22 cellular contexts compared by ENCODE assay signal in genomic region chr3:155110996-155111901, GRCh38. TPM values are rescaled to one million over a fixed set of nuclear protein-coding genes. Genes with fewer than 3 reads are reported as not detected.
DNase-seq lines count a peak whose midpoint lies in the region; ATAC-seq and TF ChIP-seq lines count a peak whose summit lies in the region.
"Had no signal": no experiment of that assay in that cellular context is flagged by ENCODE, and none has a peak within 500 bp of the region (broad histone marks: within the 10 kb centered on the region; RNA-seq: fewer than 3 reads in every experiment).

No MANE protein-coding gene starts in this region.

- H2AFZ ChIP-seq in SK-N-SH (ENCODE audit: low read depth) = no peak overlapping the region
- peak overlapping the region; percentile 7 for H2AFZ ChIP-seq in parathyroid adenoma

- no peaks in the 10 kb centered on the region for H3K79me2 ChIP-seq in SK-N-SH (ENCODE audit: insufficient read depth)
- no peaks in the 10 kb centered on the region for H3K79me2 ChIP-seq in parathyroid adenoma

- no peaks in the 10 kb centered on the region for H3K9me3 Mint-ChIP-seq in T-helper 2 cell treated with Interferon-gamma antibody and Interleukin-4, amounts not matched to agents 5 μg/mL and 100 μg/mL, for 36 hours

- intact Hi-C loops in testis (cut with DNase I; ENCODE audit: low total_unique reads) = no loop called here

- H3K9me2 ChIP-seq in SK-N-SH = no peaks in the 10 kb centered on the region

- no peak for DNase-seq in SK-N-SH
- peak; percentile 6 for DNase-seq in LoVo (ENCODE audit: low spot score)
- DNase-seq in T-helper 2 cell treated with Interferon-gamma antibody and Interleukin-4, amounts not matched to agents 5 μg/mL and 100 μg/mL, for 36 hours (ENCODE audit: low spot score) = no peak
- no peak for DNase-seq in NCI-H1092 treated with DMSO at 0.1 percent for 48 hours (lab: John Stamatoyannopoulos, UW)
- no peak for DNase-seq in testis
- DNase-seq in stimulated activated naive CD8-positive, alpha-beta T cell treated with anti-CD3 and anti-CD28 coated beads, Interleukin-15, Interleukin-2, amounts not matched to agents 100 U/mL and 50 U/mL, for 24 hours = no peak
- DNase-seq: activated CD4-positive, CD25-positive, alpha-beta regulatory T cell; activated effector memory CD4-positive, alpha-beta T cell treated with Interleukin-2 at 50 U/mL for 16 hours; cerebellar nuclear complex; DMS79 treated with DMSO at 0.1 percent for 48 hours; effector memory CD4-positive, alpha-beta T cell; HCEC 1CT; NCI-H187; NCI-H774; RPMI8226; T-cell had no signal

- H3K27me3 ChIP-seq in SK-N-SH (ENCODE audit: insufficient read depth) (no peaks in the 10 kb centered on the region), parathyroid adenoma (ENCODE audit: control insufficient read depth, insufficient read depth, low read length) (no peaks in the 10 kb centered on the region), testis (no peaks in the 10 kb centered on the region)
- H3K27me3 ChIP-seq: right atrium auricular region had no signal

- H3K9ac ChIP-seq in SK-N-SH (no peak overlapping the region), parathyroid adenoma (no peak overlapping the region)

- no peaks in the 10 kb centered on the region for H4K20me1 ChIP-seq in SK-N-SH (ENCODE audit: insufficient read depth)

- H3K27ac Mint-ChIP-seq in T-helper 2 cell treated with Interferon-gamma antibody and Interleukin-4, amounts not matched to agents 5 μg/mL and 100 μg/mL, for 36 hours = peak overlapping the region; percentile 28
- H3K27ac Mint-ChIP-seq: CD14-positive monocyte, T-cell had no signal

- no peak for TF ChIP-seq RAD21 in SK-N-SH (IDR thresholded peaks at IDR 0.05; ENCODE audit: low read length)

- H3K4me2 ChIP-seq in SK-N-SH (no peak overlapping the region), parathyroid adenoma (ENCODE audit: low read length) (no peak overlapping the region)
- H3K4me2 ChIP-seq: A549 had no signal

- H3K4me1 Mint-ChIP-seq in T-helper 2 cell treated with Interferon-gamma antibody and Interleukin-4, amounts not matched to agents 5 μg/mL and 100 μg/mL, for 36 hours (ENCODE audit: low read depth) = peaks cover 8% of the 10 kb centered on the region

- no peaks in the 10 kb centered on the region; the same call in 1 of the 2 replicates for H3K9me3 ChIP-seq in SK-N-SH
- H3K9me3 ChIP-seq in parathyroid adenoma (ENCODE audit: control insufficient read depth, low read length) = no peaks in the 10 kb centered on the region
- no peaks in the 10 kb centered on the region for H3K9me3 ChIP-seq in testis
- H3K9me3 ChIP-seq: A549, right atrium auricular region had no signal

- 53% methylated on average over 11 of the region's 11 CpGs for WGBS in SK-N-SH (ENCODE audit: low lambda C conversion rate)
- 78 to 81% methylated on average over 11 of the region's 11 CpGs for WGBS in testis, 2 donors

- TF ChIP-seq CTCF in SK-N-SH (IDR thresholded peaks at IDR 0.05) = no peak
- TF ChIP-seq CTCF in parathyroid adenoma (IDR thresholded peaks at IDR 0.05) = no peak
- TF ChIP-seq CTCF in testis (IDR thresholded peaks at IDR 0.05) = no peak

- CTCF ChIA-PET in SK-N-SH (lab: Yijun Ruan, JAX) = no interaction called here

- H3K36me3 ChIP-seq in SK-N-SH (replicated peaks in 1 of 2; ENCODE audit: control insufficient read depth in 1 of 2, insufficient read depth in 2 of 2, low read length in 1 of 2) (peaks cover 0 to 23% of the 10 kb centered on the region in 2 experiments), parathyroid adenoma (ENCODE audit: control insufficient read depth, insufficient read depth, low read length) (no peaks in the 10 kb centered on the region), testis (ENCODE audit: low read depth, missing control alignments) (no peaks in the 10 kb centered on the region)
- H3K36me3 ChIP-seq: right atrium auricular region had no signal

- no peak overlapping the region for H3K4me3 ChIP-seq in SK-N-SH (ENCODE audit: low read depth in 2 of 2, low read length in 1 of 2)
- no peak overlapping the region for H3K4me3 ChIP-seq in parathyroid adenoma (ENCODE audit: low read depth, low read length)
- no peak overlapping the region for H3K4me3 ChIP-seq in testis
- H3K4me3 ChIP-seq: A549, right atrium auricular region had no signal

- ATAC-seq in SK-N-SH treated with all-trans-retinoic acid at 6 μM for 48 hours = no peak
- no peak for ATAC-seq in stimulated activated naive CD8-positive, alpha-beta T cell treated with anti-CD3 and anti-CD28 coated beads, Interleukin-15, Interleukin-2, amounts not matched to agents 100 U/mL and 50 U/mL, for 24 hours
- ATAC-seq: A549, T-cell had no signal

- POLR2A ChIA-PET in SK-N-SH (lab: Yijun Ruan, JAX) = no interaction called here

- TF ChIP-seq POLR2A in testis (IDR thresholded peaks at IDR 0.05) = no peak

- no peaks in the 10 kb centered on the region for H3K27me3 Mint-ChIP-seq in T-helper 2 cell treated with Interferon-gamma antibody and Interleukin-4, amounts not matched to agents 5 μg/mL and 100 μg/mL, for 36 hours (ENCODE audit: low read depth)

- no peaks in the 10 kb centered on the region for H3K36me3 Mint-ChIP-seq in T-helper 2 cell treated with Interferon-gamma antibody and Interleukin-4, amounts not matched to agents 5 μg/mL and 100 μg/mL, for 36 hours (ENCODE audit: low read depth)
- H3K36me3 Mint-ChIP-seq: CD14-positive monocyte, T-cell had no signal

- H3K27ac ChIP-seq in SK-N-SH (ENCODE audit: low read depth in 2 of 2, low read length in 1 of 2) (no peak overlapping the region), parathyroid adenoma (no peak overlapping the region), testis (no peak overlapping the region)
- H3K27ac ChIP-seq: A549, right atrium auricular region had no signal

- H3K4me1 ChIP-seq in SK-N-SH (ENCODE audit: control insufficient read depth in 1 of 2, insufficient read depth in 2 of 2, low read depth in 1 of 2, low read length in 1 of 2) = no peaks in the 10 kb centered on the region; a peak in 1 of 4 replicates
- peaks cover 3% of the 10 kb centered on the region for H3K4me1 ChIP-seq in parathyroid adenoma
- H3K4me1 ChIP-seq in testis = no peaks in the 10 kb centered on the region
- H3K4me1 ChIP-seq: A549, right atrium auricular region had no signal

- no peaks in the 10 kb centered on the region for H3F3A ChIP-seq in SK-N-SH (replicated peaks; ENCODE audit: insufficient read depth)

- TF ChIP-seq EP300 in SK-N-SH (IDR thresholded peaks at IDR 0.05; ENCODE audit: borderline replicate concordance in 1 of 2, low read depth in 1 of 2, low read length in 1 of 2) = no peak

- no peak overlapping the region for H3K4me3 Mint-ChIP-seq in T-helper 2 cell treated with Interferon-gamma antibody and Interleukin-4, amounts not matched to agents 5 μg/mL and 100 μg/mL, for 36 hours
- H3K4me3 Mint-ChIP-seq: CD14-positive monocyte, T-cell had no signal

TF ChIP-seq in SK-N-SH, 30 proteins besides CTCF, POLR2A, EP300 and RAD21 (continues in another document):
- TF ChIP-seq NFIC (IDR thresholded peaks at IDR 0.05; ENCODE audit: borderline replicate concordance) = no peak
- no peak for TF ChIP-seq TCF12 (IDR thresholded peaks at IDR 0.05)
- peak; percentile 42; the same call in 1 of the 2 replicates for TF ChIP-seq POLR2AphosphoS5 (IDR thresholded peaks at IDR 0.05; ENCODE audit: low read depth, low read length)
- TF ChIP-seq JUND (IDR thresholded peaks at IDR 0.05) = no peak
- TF ChIP-seq PBX3 (IDR thresholded peaks at IDR 0.05) = no peak
- TF ChIP-seq USF2 (IDR thresholded peaks at IDR 0.05; ENCODE audit: borderline replicate concordance, low read depth, low read length) = no peak

TF ChIP-seq in SK-N-SH treated with all-trans-retinoic acid at 6 μM for 48 hours, 23 proteins besides CTCF, POLR2A, EP300 and RAD21 (continues in another document):
- TF ChIP-seq CSRNP3 (CRISPR knock-in tag; IDR thresholded peaks at IDR 0.05) (no peak), ESRRG (CRISPR knock-in tag; IDR thresholded peaks at IDR 0.05) (no peak), ZNF565 (CRISPR knock-in tag; conservative IDR thresholded peaks at IDR 0.05; ENCODE audit: low read depth) (no peak), BACH2 (CRISPR knock-in tag; IDR thresholded peaks at IDR 0.05; ENCODE audit: borderline replicate concordance) (no peak), CREB5 (CRISPR knock-in tag; IDR thresholded peaks at IDR 0.05; ENCODE audit: low read depth) (no peak), SNAI2 (CRISPR knock-in tag; IDR thresholded peaks at IDR 0.05) (no peak), OSR1 (CRISPR knock-in tag; IDR thresholded peaks at IDR 0.05) (no peak)

RNA-seq across cellular contexts. Expression of gene MME, which starts 31.1 kb away (rescaled TPM):
- polyA plus RNA-seq in SK-N-SH (2012; rRNA removed) = 167 and 286 TPM in 2 replicates
- 264 and 284 TPM in 2 replicates for polyA plus RNA-seq in SK-N-SH (2012; cell fraction: cytosol; rRNA removed)
- polyA plus RNA-seq in SK-N-SH (2012; cell fraction: nucleus; rRNA removed) = 123 and 209 TPM in 2 replicates
- total RNA-seq in testis = 1 to 10 TPM; 5.5 to 6.3 TPM
- polyA plus RNA-seq in testis (ENCODE audit: insufficient read depth, low read depth, low replicate concordance) = 5.4 TPM
- total RNA-seq: activated CD8-positive, alpha-beta memory T cell treated with anti-CD3 and anti-CD28 coated beads for 36 hours had no signal
- polyA plus RNA-seq: A549 had no signal

Comparison
In these comparisons a context has a peak if more than half of its experiments do, and no peak if none do; other contexts are left out.
1. RNA of gene MME, which starts 31.1 kb away (polyA plus RNA-seq): 123 to 286 TPM in SK-N-SH; 5.4 TPM in testis (single experiment); every median in the first group is over 10 times any median in the second.